Comparison of ENCODE assay signal across 1 cellular context in the genomic region with DNA sequence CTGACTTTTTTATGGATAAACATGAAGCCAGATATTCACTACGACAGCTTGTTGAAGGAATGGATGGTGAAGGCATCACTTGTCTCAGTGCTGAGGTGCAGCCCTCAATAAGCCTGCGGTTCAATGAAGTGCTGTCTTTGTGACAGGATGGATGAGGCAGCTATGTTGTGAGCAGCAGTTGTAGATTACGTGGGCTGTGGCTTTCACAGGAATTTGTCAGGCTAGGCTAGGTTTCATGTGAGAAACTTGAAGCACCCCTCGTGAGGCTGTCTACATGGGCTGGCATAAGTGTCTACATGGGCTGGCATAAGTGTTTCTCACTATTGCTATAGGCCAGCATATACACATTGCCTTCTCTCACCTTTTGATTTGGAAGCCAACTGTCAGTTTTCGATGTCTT.
TF ChIP-seq lines count a peak whose summit lies in the region.

No MANE protein-coding gene starts in this region.

TF ChIP-seq in GM12878, 131 proteins besides CTCF, POLR2A, EP300 and RAD21:
- TF ChIP-seq STAT1 (conservative IDR thresholded peaks at IDR 0.05), result no peak
- no peak for TF ChIP-seq RB1 (IDR thresholded peaks at IDR 0.05; ENCODE audit: borderline replicate concordance)
- TF ChIP-seq, protein P1, sequence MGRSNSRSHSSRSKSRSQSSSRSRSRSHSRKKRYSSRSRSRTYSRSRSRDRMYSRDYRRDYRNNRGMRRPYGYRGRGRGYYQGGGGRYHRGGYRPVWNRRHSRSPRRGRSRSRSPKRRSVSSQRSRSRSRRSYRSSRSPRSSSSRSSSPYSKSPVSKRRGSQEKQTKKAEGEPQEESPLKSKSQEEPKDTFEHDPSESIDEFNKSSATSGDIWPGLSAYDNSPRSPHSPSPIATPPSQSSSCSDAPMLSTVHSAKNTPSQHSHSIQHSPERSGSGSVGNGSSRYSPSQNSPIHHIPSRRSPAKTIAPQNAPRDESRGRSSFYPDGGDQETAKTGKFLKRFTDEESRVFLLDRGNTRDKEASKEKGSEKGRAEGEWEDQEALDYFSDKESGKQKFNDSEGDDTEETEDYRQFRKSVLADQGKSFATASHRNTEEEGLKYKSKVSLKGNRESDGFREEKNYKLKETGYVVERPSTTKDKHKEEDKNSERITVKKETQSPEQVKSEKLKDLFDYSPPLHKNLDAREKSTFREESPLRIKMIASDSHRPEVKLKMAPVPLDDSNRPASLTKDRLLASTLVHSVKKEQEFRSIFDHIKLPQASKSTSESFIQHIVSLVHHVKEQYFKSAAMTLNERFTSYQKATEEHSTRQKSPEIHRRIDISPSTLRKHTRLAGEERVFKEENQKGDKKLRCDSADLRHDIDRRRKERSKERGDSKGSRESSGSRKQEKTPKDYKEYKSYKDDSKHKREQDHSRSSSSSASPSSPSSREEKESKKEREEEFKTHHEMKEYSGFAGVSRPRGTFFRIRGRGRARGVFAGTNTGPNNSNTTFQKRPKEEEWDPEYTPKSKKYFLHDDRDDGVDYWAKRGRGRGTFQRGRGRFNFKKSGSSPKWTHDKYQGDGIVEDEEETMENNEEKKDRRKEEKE (IDR thresholded peaks at IDR 0.05), result no peak
- TF ChIP-seq NFIC (IDR thresholded peaks at IDR 0.05; ENCODE audit: low read depth, low read length), result no peak
- peak; percentile 66; the same call in 1 of the 2 replicates for TF ChIP-seq ZSCAN29 (IDR thresholded peaks at IDR 0.05)
- TF ChIP-seq, protein P2, sequence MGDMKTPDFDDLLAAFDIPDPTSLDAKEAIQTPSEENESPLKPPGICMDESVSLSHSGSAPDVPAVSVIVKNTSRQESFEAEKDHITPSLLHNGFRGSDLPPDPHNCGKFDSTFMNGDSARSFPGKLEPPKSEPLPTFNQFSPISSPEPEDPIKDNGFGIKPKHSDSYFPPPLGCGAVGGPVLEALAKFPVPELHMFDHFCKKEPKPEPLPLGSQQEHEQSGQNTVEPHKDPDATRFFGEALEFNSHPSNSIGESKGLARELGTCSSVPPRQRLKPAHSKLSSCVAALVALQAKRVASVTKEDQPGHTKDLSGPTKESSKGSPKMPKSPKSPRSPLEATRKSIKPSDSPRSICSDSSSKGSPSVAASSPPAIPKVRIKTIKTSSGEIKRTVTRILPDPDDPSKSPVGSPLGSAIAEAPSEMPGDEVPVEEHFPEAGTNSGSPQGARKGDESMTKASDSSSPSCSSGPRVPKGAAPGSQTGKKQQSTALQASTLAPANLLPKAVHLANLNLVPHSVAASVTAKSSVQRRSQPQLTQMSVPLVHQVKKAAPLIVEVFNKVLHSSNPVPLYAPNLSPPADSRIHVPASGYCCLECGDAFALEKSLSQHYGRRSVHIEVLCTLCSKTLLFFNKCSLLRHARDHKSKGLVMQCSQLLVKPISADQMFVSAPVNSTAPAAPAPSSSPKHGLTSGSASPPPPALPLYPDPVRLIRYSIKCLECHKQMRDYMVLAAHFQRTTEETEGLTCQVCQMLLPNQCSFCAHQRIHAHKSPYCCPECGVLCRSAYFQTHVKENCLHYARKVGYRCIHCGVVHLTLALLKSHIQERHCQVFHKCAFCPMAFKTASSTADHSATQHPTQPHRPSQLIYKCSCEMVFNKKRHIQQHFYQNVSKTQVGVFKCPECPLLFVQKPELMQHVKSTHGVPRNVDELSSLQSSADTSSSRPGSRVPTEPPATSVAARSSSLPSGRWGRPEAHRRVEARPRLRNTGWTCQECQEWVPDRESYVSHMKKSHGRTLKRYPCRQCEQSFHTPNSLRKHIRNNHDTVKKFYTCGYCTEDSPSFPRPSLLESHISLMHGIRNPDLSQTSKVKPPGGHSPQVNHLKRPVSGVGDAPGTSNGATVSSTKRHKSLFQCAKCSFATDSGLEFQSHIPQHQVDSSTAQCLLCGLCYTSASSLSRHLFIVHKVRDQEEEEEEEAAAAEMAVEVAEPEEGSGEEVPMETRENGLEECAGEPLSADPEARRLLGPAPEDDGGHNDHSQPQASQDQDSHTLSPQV (IDR thresholded peaks at IDR 0.05), result no peak
- TF ChIP-seq CREM (IDR thresholded peaks at IDR 0.05; ENCODE audit: low read depth), result no peak
TF ChIP-seq in GM12878: peak in this region for 1.
